Comparison of ENCODE assay signal across 8 cellular contexts in the genomic region with DNA sequence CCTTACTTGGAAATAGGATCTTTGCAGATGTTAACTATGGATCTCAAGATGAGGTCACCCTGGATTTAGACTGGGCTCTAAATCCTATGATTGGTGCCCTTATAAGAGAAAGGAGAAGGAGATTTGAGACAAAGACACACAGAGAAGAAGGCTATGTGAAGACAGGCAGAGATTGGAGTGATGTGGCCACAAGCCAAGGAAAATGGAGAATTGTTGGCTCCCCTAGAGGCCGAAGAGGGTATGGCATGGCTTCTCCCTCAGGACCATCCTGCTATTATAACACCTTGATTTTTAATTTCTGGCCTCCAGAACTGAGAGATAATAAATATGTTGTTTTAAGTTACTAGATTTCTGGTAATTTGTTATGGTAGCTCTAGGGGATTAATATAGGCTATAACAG. TPM values are rescaled to one million over a fixed set of nuclear protein-coding genes. Genes with fewer than 3 reads are reported as not detected.
DNase-seq lines count a peak whose midpoint lies in the region; ATAC-seq and TF ChIP-seq lines count a peak whose summit lies in the region.

No MANE protein-coding gene starts in this region.

- H3F3A ChIP-seq in OCI-LY1 (ENCODE audit: insufficient read depth, low read length) = no peaks in the 10 kb centered on the region

- H3K27me3 ChIP-seq in OCI-LY1 (ENCODE audit: insufficient read depth, low read length) = no peaks in the 10 kb centered on the region
- H3K27me3 ChIP-seq in vagina = no peaks in the 10 kb centered on the region

- no peaks in the 10 kb centered on the region for H3K9me2 ChIP-seq in OCI-LY1 (ENCODE audit: low read depth, low read length)

- H3K36me3 ChIP-seq in OCI-LY1 (ENCODE audit: insufficient read depth, low read length) = no peaks in the 10 kb centered on the region
- H3K36me3 ChIP-seq in vagina = no peaks in the 10 kb centered on the region

- ATAC-seq in GM19463 (IDR thresholded peaks at IDR 0.05; ENCODE audit: unreplicated experiment) = no peak
- no peak for ATAC-seq in HG03139 (IDR thresholded peaks at IDR 0.05; ENCODE audit: unreplicated experiment)
- no peak for ATAC-seq in HG03175 (IDR thresholded peaks at IDR 0.05; ENCODE audit: unreplicated experiment)

- H3K4me2 ChIP-seq in OCI-LY1 (ENCODE audit: low read length) = no peak overlapping the region

- peak; percentile 25 to 44 for DNase-seq in stimulated activated CD4-positive, alpha-beta T cell treated with anti-CD3 and anti-CD28 coated beads, Interleukin-2, amount 100 ng/mL, for 24 hours
- no peak for DNase-seq in stimulated activated CD4-positive, alpha-beta T cell treated with anti-CD3 and anti-CD28 coated beads, Interleukin-1b, Interleukin-23, amount 100 ng/mL, for 48 hours
- DNase-seq in fibroblast of mammary gland (ENCODE audit: low read depth) = peak; percentile 34
- DNase-seq in vagina (ENCODE audit: extremely low spot score in 2 of 2) = no peak

- H3K4me3 ChIP-seq in OCI-LY1 (ENCODE audit: low read depth, low read length, poor library complexity, severe bottlenecking) (no peak overlapping the region), fibroblast of mammary gland (ENCODE audit: control insufficient read depth, low read depth, low read length) (no peak overlapping the region), vagina (no peak overlapping the region)

- H3K79me2 ChIP-seq in OCI-LY1 (ENCODE audit: insufficient read depth, low read length) = no peaks in the 10 kb centered on the region

- no peak overlapping the region for H2AFZ ChIP-seq in OCI-LY1 (ENCODE audit: low read length)

- no peak overlapping the region for H3K9ac ChIP-seq in OCI-LY1 (ENCODE audit: low read length)

- TF ChIP-seq CTCF in OCI-LY1 (IDR thresholded peaks at IDR 0.05; ENCODE audit: low read length) (peak; percentile 62), fibroblast of mammary gland (conservative IDR thresholded peaks at IDR 0.05; ENCODE audit: control insufficient read depth, insufficient read depth, low read depth, low read length) (peak; percentile 77), vagina (IDR thresholded peaks at IDR 0.05) (no peak)

- no peak for TF ChIP-seq POLR2A in vagina (IDR thresholded peaks at IDR 0.05)

- H4K20me1 ChIP-seq in OCI-LY1 (ENCODE audit: insufficient read depth, low read length) = no peaks in the 10 kb centered on the region

- H3K27ac ChIP-seq in OCI-LY1 (ENCODE audit: low read depth, low read length, poor library complexity, severe bottlenecking) (no peak overlapping the region), vagina (peak overlapping the region; percentile 59)

- H3K9me3 ChIP-seq in OCI-LY1 (ENCODE audit: low read length) (peaks cover 4% of the 10 kb centered on the region; the same call in 1 of the 2 replicates), vagina (no peaks in the 10 kb centered on the region)

- H3K4me1 ChIP-seq in OCI-LY1 (ENCODE audit: insufficient read depth, low read length, severe bottlenecking) (no peaks in the 10 kb centered on the region), vagina (peaks cover 80% of the 10 kb centered on the region)

- intact Hi-C loops in vagina (cut with DNase I) = no loop called here

RNA-seq across cellular contexts. Expression of gene CYBRD1, which starts 7.6 kb away (rescaled TPM):
- total RNA-seq in vagina = 226 TPM

Comparison
In these comparisons a context has a peak if more than half of its experiments do, and no peak if none do; other contexts are left out.
1. DNase-seq: peak in stimulated activated CD4-positive, alpha-beta T cell treated with anti-CD3 and anti-CD28 coated beads, Interleukin-2, amount 100 ng/mL, for 24 hours (2 of 2) and fibroblast of mammary gland (single experiment); none in stimulated activated CD4-positive, alpha-beta T cell treated with anti-CD3 and anti-CD28 coated beads, Interleukin-1b, Interleukin-23, amount 100 ng/mL, for 48 hours (single experiment) and vagina (0 of 2).
2. CTCF ChIP-seq: peak in OCI-LY1 (single experiment) and fibroblast of mammary gland (single experiment); none in vagina (0 of 3).